ENCODE assay signal across 14 cellular contexts in genomic region chr1:109535971-109536491, GRCh38. TPM values are rescaled to one million over a fixed set of nuclear protein-coding genes. Genes with fewer than 3 reads are reported as not detected.
DNase-seq lines count a peak whose midpoint lies in the region; ATAC-seq and TF ChIP-seq lines count a peak whose summit lies in the region.
"Had no signal": no experiment of that assay in that cellular context is flagged by ENCODE, and none has a peak within 500 bp of the region (broad histone marks: within the 10 kb centered on the region; RNA-seq: fewer than 3 reads in every experiment).

No MANE protein-coding gene starts in this region.

- H3K4me1 ChIP-seq in BLaER1 treated with 17β-estradiol and CSF1 and Interleukin-3, amounts not matched to agents 10 nM and 100 nM = peaks cover 11 to 47% (median 36%) of the 10 kb centered on the region in 10 experiments; a peak in 19 of 20 replicates
- H3K4me1 ChIP-seq in esophagus muscularis mucosa = peaks cover 28 to 36% (median 32%) of the 10 kb centered on the region in 4 donors
- peaks cover 6 to 11% of the 10 kb centered on the region in 2 donors for H3K4me1 ChIP-seq in neuronal stem cell (ENCODE audit: control insufficient read depth in 2 of 2, insufficient read depth in 1 of 2, low read depth in 1 of 2, low read length in 2 of 2)

- H3K9me3 Mint-ChIP-seq in natural killer cell treated with Interleukin-12 subunit alpha and Interleukin-12 subunit beta and Interleukin-15 and Interleukin-18, amount 100 ng/mL, for 72 hours = no peaks in the 10 kb centered on the region
- H3K9me3 Mint-ChIP-seq: activated naive CD8-positive, alpha-beta T cell treated with anti-CD3 and anti-CD28 coated beads, Interleukin-2, amount 10 ng/mL, durations not matched to agents 7 days and 5 days; stimulated activated memory B cell treated with anti-CD40 and anti-IgM and Interleukin-4, amounts not matched to agents 10 μg/mL and 1 μg/mL and 100 μg/mL, for 72 hours; T-cell had no signal

- H4K20me1 ChIP-seq in BLaER1 treated with 17β-estradiol and CSF1 and Interleukin-3, amounts not matched to agents 10 nM and 100 nM = no peaks in the 10 kb centered on the region; a peak in 2 of 22 replicates

- DNase-seq in NCI-H2107 (lab: John Stamatoyannopoulos, UW) = peak; percentile 76
- DNase-seq in esophagus muscularis mucosa (ENCODE audit: extremely low spot score) = no peak
- no peak for DNase-seq in neuronal stem cell (ENCODE audit: low spot score)
- DNase-seq in natural killer cell treated with Interleukin-12 subunit alpha and Interleukin-12 subunit beta and Interleukin-15 and Interleukin-18, amount 100 ng/mL, for 72 hours (ENCODE audit: low spot score) = no peak
- DNase-seq: activated CD4-positive, alpha-beta T cell treated with anti-CD3 and anti-CD28 coated beads, Interleukin-2, amount 50 U/mL, for 48 hours; activated naive CD8-positive, alpha-beta T cell treated with anti-CD3 and anti-CD28 coated beads, Interleukin-2, amount 10 ng/mL, durations not matched to agents 7 days and 5 days; stimulated activated CD4-positive, alpha-beta T cell treated with anti-CD3 and anti-CD28 coated beads, Interleukin-15, amount 100 ng/mL, for 24 hours; T-cell had no signal

- H2BK120ac ChIP-seq in neuronal stem cell (ENCODE audit: low read depth, low read length) = no peak overlapping the region

- peak overlapping the region; percentile 9 for H2BK15ac ChIP-seq in neuronal stem cell (ENCODE audit: low read length)

- no peak overlapping the region for H2BK12ac ChIP-seq in neuronal stem cell (ENCODE audit: low read length)

- no peaks in the 10 kb centered on the region for H3K27me3 Mint-ChIP-seq in natural killer cell treated with Interleukin-12 subunit alpha and Interleukin-12 subunit beta and Interleukin-15 and Interleukin-18, amount 100 ng/mL, for 72 hours
- H3K27me3 Mint-ChIP-seq: stimulated activated memory B cell treated with anti-CD40 and anti-IgM and Interleukin-4, amounts not matched to agents 10 μg/mL and 1 μg/mL and 100 μg/mL, for 72 hours; T-cell had no signal

- H3K36me3 ChIP-seq in BLaER1 treated with 17β-estradiol and CSF1 and Interleukin-3, amounts not matched to agents 10 nM and 100 nM = no peaks in the 10 kb centered on the region
- no peaks in the 10 kb centered on the region for H3K36me3 ChIP-seq in esophagus muscularis mucosa
- H3K36me3 ChIP-seq in neuronal stem cell (replicated peaks in 1 of 2; ENCODE audit: control insufficient read depth in 2 of 2, insufficient read depth in 2 of 2, low read length in 2 of 2) = no peaks in the 10 kb centered on the region

- H3K4me3 Mint-ChIP-seq in natural killer cell treated with Interleukin-12 subunit alpha and Interleukin-12 subunit beta and Interleukin-15 and Interleukin-18, amount 100 ng/mL, for 72 hours = no peak overlapping the region
- H3K4me3 Mint-ChIP-seq: activated naive CD8-positive, alpha-beta T cell treated with anti-CD3 and anti-CD28 coated beads, Interleukin-2, amount 10 ng/mL, durations not matched to agents 7 days and 5 days; stimulated activated memory B cell treated with anti-CD40 and anti-IgM and Interleukin-4, amounts not matched to agents 10 μg/mL and 1 μg/mL and 100 μg/mL, for 72 hours; T-cell had no signal

- no peaks in the 10 kb centered on the region for H3K79me1 ChIP-seq in neuronal stem cell (ENCODE audit: low read depth, low read length)

- H3K14ac ChIP-seq in neuronal stem cell (ENCODE audit: low read length) = no peak overlapping the region

- peak overlapping the region in 7 of 11 experiments; percentile 16 to 52 (median 23); a peak in 4 of 22 replicates for H3K9ac ChIP-seq in BLaER1 treated with 17β-estradiol and CSF1 and Interleukin-3, amounts not matched to agents 10 nM and 100 nM
- no peak overlapping the region for H3K9ac ChIP-seq in neuronal stem cell (ENCODE audit: low read depth, low read length, poor library complexity)

- H2AFZ ChIP-seq in neuronal stem cell (ENCODE audit: low read length) = peak overlapping the region; percentile 12

- no peak for TF ChIP-seq POLR2A in esophagus muscularis mucosa (IDR thresholded peaks at IDR 0.05; ENCODE audit: low read depth)

- ATAC-seq in HG02623 (IDR thresholded peaks at IDR 0.05; ENCODE audit: unreplicated experiment) (no peak), GM18498 (IDR thresholded peaks at IDR 0.05; ENCODE audit: unreplicated experiment) (no peak), HG02588 (IDR thresholded peaks at IDR 0.05; ENCODE audit: unreplicated experiment) (no peak)
- no peak for ATAC-seq in natural killer cell treated with Interleukin-12 subunit alpha and Interleukin-12 subunit beta and Interleukin-15 and Interleukin-18, amount 100 ng/mL, for 72 hours
- ATAC-seq: stimulated activated memory B cell treated with anti-CD40 and anti-IgM and Interleukin-4, amounts not matched to agents 10 μg/mL and 1 μg/mL and 100 μg/mL, for 72 hours; T-cell had no signal

- H3K4me2 ChIP-seq in BLaER1 treated with 17β-estradiol and CSF1 and Interleukin-3, amounts not matched to agents 10 nM and 100 nM = peak overlapping the region in 8 of 11 experiments; percentile 20 to 68 (median 51); a peak in 12 of 22 replicates
- H3K4me2 ChIP-seq in neuronal stem cell (ENCODE audit: insufficient read depth, low read length, poor library complexity, severe bottlenecking) = no peak overlapping the region

- H4K91ac ChIP-seq in neuronal stem cell (ENCODE audit: low read depth, low read length, poor library complexity) = no peak overlapping the region

- no peak overlapping the region for H3K23ac ChIP-seq in neuronal stem cell (ENCODE audit: low read depth, low read length, poor library complexity)

- H3K27me3 ChIP-seq in BLaER1 treated with 17β-estradiol and CSF1 and Interleukin-3, amounts not matched to agents 10 nM and 100 nM = no peaks in the 10 kb centered on the region; a peak in 1 of 22 replicates
- H3K27me3 ChIP-seq in esophagus muscularis mucosa (no peaks in the 10 kb centered on the region), neuronal stem cell (ENCODE audit: control insufficient read depth in 3 of 3, insufficient read depth in 3 of 3, low read depth in 1 of 3, low read length in 3 of 3) (peaks cover 0 to 47% (median 0%) of the 10 kb centered on the region in 3 experiments)

- intact Hi-C loops in esophagus muscularis mucosa (cut with DNase I) = no loop called here

- no peak overlapping the region; a peak in 1 of 20 replicates for H3K4me3 ChIP-seq in BLaER1 treated with 17β-estradiol and CSF1 and Interleukin-3, amounts not matched to agents 10 nM and 100 nM
- H3K4me3 ChIP-seq in esophagus muscularis mucosa (no peak overlapping the region), neuronal stem cell (ENCODE audit: low read length in 2 of 2) (no peak overlapping the region)

- H3K4me1 Mint-ChIP-seq in natural killer cell treated with Interleukin-12 subunit alpha and Interleukin-12 subunit beta and Interleukin-15 and Interleukin-18, amount 100 ng/mL, for 72 hours (ENCODE audit: low read depth in 2 of 2) = peaks cover 5 to 6% of the 10 kb centered on the region in 2 donors

- no peak overlapping the region for H3K27ac ChIP-seq in BLaER1 treated with 17β-estradiol and CSF1 and Interleukin-3, amounts not matched to agents 10 nM and 100 nM
- H3K27ac ChIP-seq in esophagus muscularis mucosa (replicated peaks in 1 of 4) (peak overlapping the region; percentile 28 to 69 (median 58)), neuronal stem cell (replicated peaks; ENCODE audit: low read length) (no peak overlapping the region)

- H3K36me3 Mint-ChIP-seq in natural killer cell treated with Interleukin-12 subunit alpha and Interleukin-12 subunit beta and Interleukin-15 and Interleukin-18, amount 100 ng/mL, for 72 hours = no peaks in the 10 kb centered on the region
- H3K36me3 Mint-ChIP-seq: activated naive CD8-positive, alpha-beta T cell treated with anti-CD3 and anti-CD28 coated beads, Interleukin-2, amount 10 ng/mL, durations not matched to agents 7 days and 5 days; stimulated activated memory B cell treated with anti-CD40 and anti-IgM and Interleukin-4, amounts not matched to agents 10 μg/mL and 1 μg/mL and 100 μg/mL, for 72 hours; T-cell had no signal

- no peak overlapping the region for H2BK5ac ChIP-seq in neuronal stem cell (ENCODE audit: low read length)

- H4K8ac ChIP-seq in neuronal stem cell (ENCODE audit: low read depth, low read length) = no peak overlapping the region

- no peak overlapping the region for H2AK5ac ChIP-seq in neuronal stem cell (ENCODE audit: low read depth, low read length)

- 81% methylated on average over 3 of the region's 5 CpGs for WGBS in esophagus muscularis mucosa
- no CpG with 5 or more reads among the region's 5 CpGs for WGBS in neuronal stem cell (ENCODE audit: extremely low coverage in 2 of 2, insufficient read length in 2 of 2, insufficient replicate concordance in 1 of 2), 2 donors

- no peak overlapping the region for H3K4ac ChIP-seq in neuronal stem cell (ENCODE audit: low read length)

- TF ChIP-seq EP300 in esophagus muscularis mucosa (IDR thresholded peaks at IDR 0.05) = no peak

- H3K27ac Mint-ChIP-seq in natural killer cell treated with Interleukin-12 subunit alpha and Interleukin-12 subunit beta and Interleukin-15 and Interleukin-18, amount 100 ng/mL, for 72 hours = no peak overlapping the region
- H3K27ac Mint-ChIP-seq: activated naive CD8-positive, alpha-beta T cell treated with anti-CD3 and anti-CD28 coated beads, Interleukin-2, amount 10 ng/mL, durations not matched to agents 7 days and 5 days; stimulated activated memory B cell treated with anti-CD40 and anti-IgM and Interleukin-4, amounts not matched to agents 10 μg/mL and 1 μg/mL and 100 μg/mL, for 72 hours; T-cell had no signal

- no peak for TF ChIP-seq CTCF in esophagus muscularis mucosa (IDR thresholded peaks at IDR 0.05)

- no peak overlapping the region for H3K18ac ChIP-seq in neuronal stem cell (ENCODE audit: low read length)

- no peaks in the 10 kb centered on the region for H3K9me3 ChIP-seq in BLaER1 treated with 17β-estradiol and CSF1 and Interleukin-3, amounts not matched to agents 10 nM and 100 nM (replicated peaks in 1 of 11)
- no peaks in the 10 kb centered on the region for H3K9me3 ChIP-seq in esophagus muscularis mucosa
- H3K9me3 ChIP-seq in neuronal stem cell (replicated peaks in 1 of 2; ENCODE audit: control insufficient read depth in 2 of 2, insufficient read depth in 1 of 2, low read depth in 1 of 2, low read length in 2 of 2) = no peaks in the 10 kb centered on the region

RNA-seq across cellular contexts. Expression of gene GPR61, which starts 3.6 kb away (rescaled TPM):
- total RNA-seq in esophagus muscularis mucosa = not detected
- 0.28 TPM for polyA plus RNA-seq in neuronal stem cell (2013, experiment 1 of 2)
- 0.17 TPM for polyA plus RNA-seq in neuronal stem cell (2013, experiment 2 of 2)
- total RNA-seq in natural killer cell treated with Interleukin-12 subunit alpha and Interleukin-12 subunit beta and Interleukin-15 and Interleukin-18, amount 100 ng/mL, for 72 hours = not detected
- polyA plus RNA-seq: AG04450 had no signal

RNA-seq across cellular contexts. Expression of gene GNAI3, which starts 12.4 kb away (rescaled TPM):
- 1 to 10 TPM; 5.9 to 7.2 (median 6.6) TPM for total RNA-seq in esophagus muscularis mucosa
- 4.9 TPM for polyA plus RNA-seq in neuronal stem cell (2013, experiment 1 of 2)
- polyA plus RNA-seq in neuronal stem cell (2013, experiment 2 of 2) = 4.6 TPM
- 1 to 10 TPM; 8.9 to 10.0 TPM for total RNA-seq in natural killer cell treated with Interleukin-12 subunit alpha and Interleukin-12 subunit beta and Interleukin-15 and Interleukin-18, amount 100 ng/mL, for 72 hours

RNA-seq across cellular contexts. Expression of gene AMIGO1, which starts 26.5 kb away (rescaled TPM):
- 10 to 100 TPM in 2 of 4 donors, 1 to 10 TPM in 2; 8.4 to 23.7 (median 14.0) TPM for total RNA-seq in esophagus muscularis mucosa
- polyA plus RNA-seq in neuronal stem cell (2013, experiment 1 of 2) = 4.8 TPM
- 4.9 TPM for polyA plus RNA-seq in neuronal stem cell (2013, experiment 2 of 2)
- total RNA-seq in natural killer cell treated with Interleukin-12 subunit alpha and Interleukin-12 subunit beta and Interleukin-15 and Interleukin-18, amount 100 ng/mL, for 72 hours = 1 to 10 TPM in 1 of 2 donors, under 1 TPM in 1; 0.90 to 1.0 TPM

RNA-seq across cellular contexts. Expression of gene CYB561D1, which starts 42.1 kb away (rescaled TPM):
- total RNA-seq in esophagus muscularis mucosa = 10 to 100 TPM in 2 of 4 donors, 1 to 10 TPM in 2; 6.2 to 16.4 (median 8.2) TPM
- polyA plus RNA-seq in neuronal stem cell (2013, experiment 1 of 2) = 2.8 TPM
- polyA plus RNA-seq in neuronal stem cell (2013, experiment 2 of 2) = 2.6 TPM
- total RNA-seq in natural killer cell treated with Interleukin-12 subunit alpha and Interleukin-12 subunit beta and Interleukin-15 and Interleukin-18, amount 100 ng/mL, for 72 hours = 10 to 100 TPM; 13.1 to 18.7 TPM

RNA-seq across cellular contexts. Expression of gene ATXN7L2, which starts 52.3 kb away (rescaled TPM):
- 1 to 10 TPM; 2.2 to 3.3 (median 2.7) TPM for total RNA-seq in esophagus muscularis mucosa
- polyA plus RNA-seq in neuronal stem cell (2013, experiment 1 of 2) = 11.1 TPM
- 10.8 TPM for polyA plus RNA-seq in neuronal stem cell (2013, experiment 2 of 2)
- total RNA-seq in natural killer cell treated with Interleukin-12 subunit alpha and Interleukin-12 subunit beta and Interleukin-15 and Interleukin-18, amount 100 ng/mL, for 72 hours = 10 to 100 TPM in 1 of 2 donors, 1 to 10 TPM in 1; 8.4 to 19.9 TPM

Comparison
In these comparisons a context has a peak if more than half of its experiments do, and no peak if none do; other contexts are left out.
1. H3K27ac ChIP-seq: peak in esophagus muscularis mucosa (4 of 4); none in BLaER1 treated with 17β-estradiol and CSF1 and Interleukin-3, amounts not matched to agents 10 nM and 100 nM (0 of 11) and neuronal stem cell (single experiment).
2. RNA of gene AMIGO1, which starts 26.5 kb away (total RNA-seq): 8.4 to 23.7 TPM in esophagus muscularis mucosa; 0.90 to 1.0 TPM in natural killer cell treated with Interleukin-12 subunit alpha and Interleukin-12 subunit beta and Interleukin-15 and Interleukin-18, amount 100 ng/mL, for 72 hours; every median in the first group is over 4 times any median in the second.